In the genomic region with DNA sequence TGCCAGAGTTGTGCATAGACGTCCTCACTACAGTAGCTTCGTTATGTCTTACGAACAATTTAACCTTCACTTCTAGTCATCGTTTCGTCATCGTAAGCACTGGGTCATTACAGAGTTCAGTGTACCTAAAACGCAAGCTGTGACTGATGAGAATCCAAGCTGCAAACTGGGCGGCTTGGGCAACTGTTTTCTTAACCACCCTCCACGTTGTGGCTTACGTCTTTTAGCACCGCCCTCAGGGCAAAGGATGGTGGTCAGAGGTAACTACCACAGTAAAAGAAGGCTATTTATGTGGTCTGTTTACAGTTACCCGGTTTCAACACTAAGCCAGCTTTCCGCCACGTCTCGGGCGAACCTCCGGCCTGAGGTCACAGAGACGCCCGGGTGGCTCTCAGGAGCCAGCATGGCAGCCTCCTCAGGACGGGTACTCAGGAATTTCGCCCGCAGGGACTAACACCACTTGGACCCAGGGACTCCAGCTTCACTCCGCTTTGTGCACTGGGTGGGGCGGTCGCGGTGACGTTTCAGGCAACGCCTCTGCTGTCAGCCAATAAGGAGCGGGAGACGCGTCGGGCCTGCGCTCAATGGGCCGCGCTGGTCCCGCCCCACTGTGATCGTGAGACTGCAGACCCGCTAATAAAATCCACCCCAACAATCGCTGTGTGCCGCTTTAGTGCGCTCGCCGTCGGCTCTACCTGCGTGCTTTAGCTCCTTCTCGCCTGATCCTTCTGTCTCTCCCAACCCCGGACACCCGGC, we compare ENCODE assay signal across 1 cellular context.
TF ChIP-seq lines count a peak whose summit lies in the region.

TSS of gene CTH (plus strand) at position 665 of the 756 bp plus-strand sequence. CDS start 148 bp downstream, outside the sequence.

TF ChIP-seq in HepG2, 621 proteins besides CTCF, POLR2A, EP300 and RAD21 (continued from another document and continues in another):
- peak; percentile 50 for TF ChIP-seq ZNF883 (CRISPR knock-in tag; IDR thresholded peaks at IDR 0.05; ENCODE audit: not compliant biosample characterization)
- peak; percentile 78; the same call in 1 of the 2 replicates for TF ChIP-seq EED (CRISPR knock-in tag; IDR thresholded peaks at IDR 0.05)
- TF ChIP-seq, protein P1, sequence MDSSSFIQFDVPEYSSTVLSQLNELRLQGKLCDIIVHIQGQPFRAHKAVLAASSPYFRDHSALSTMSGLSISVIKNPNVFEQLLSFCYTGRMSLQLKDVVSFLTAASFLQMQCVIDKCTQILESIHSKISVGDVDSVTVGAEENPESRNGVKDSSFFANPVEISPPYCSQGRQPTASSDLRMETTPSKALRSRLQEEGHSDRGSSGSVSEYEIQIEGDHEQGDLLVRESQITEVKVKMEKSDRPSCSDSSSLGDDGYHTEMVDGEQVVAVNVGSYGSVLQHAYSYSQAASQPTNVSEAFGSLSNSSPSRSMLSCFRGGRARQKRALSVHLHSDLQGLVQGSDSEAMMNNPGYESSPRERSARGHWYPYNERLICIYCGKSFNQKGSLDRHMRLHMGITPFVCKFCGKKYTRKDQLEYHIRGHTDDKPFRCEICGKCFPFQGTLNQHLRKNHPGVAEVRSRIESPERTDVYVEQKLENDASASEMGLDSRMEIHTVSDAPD (CRISPR knock-in tag; IDR thresholded peaks at IDR 0.05) = 0 out of 2 replicates have a peak, but pooled peaks have one; percentile 30
- peak; percentile 18 to 46; a peak in 3 of 4 replicates for TF ChIP-seq HMGXB4 (CRISPR knock-in tag; IDR thresholded peaks at IDR 0.05; ENCODE audit: borderline replicate concordance in 1 of 2, low read depth in 1 of 2)
- no peak for TF ChIP-seq TEAD2 (CRISPR knock-in tag; IDR thresholded peaks at IDR 0.05)
- TF ChIP-seq ZBTB21 (CRISPR knock-in tag; IDR thresholded peaks at IDR 0.05) = peak; percentile 96
- no peak for TF ChIP-seq ZNF207 (IDR thresholded peaks at IDR 0.05; ENCODE audit: borderline replicate concordance)
- TF ChIP-seq ZNF746 (CRISPR knock-in tag; IDR thresholded peaks at IDR 0.05) = no peak
- TF ChIP-seq, protein P2, sequence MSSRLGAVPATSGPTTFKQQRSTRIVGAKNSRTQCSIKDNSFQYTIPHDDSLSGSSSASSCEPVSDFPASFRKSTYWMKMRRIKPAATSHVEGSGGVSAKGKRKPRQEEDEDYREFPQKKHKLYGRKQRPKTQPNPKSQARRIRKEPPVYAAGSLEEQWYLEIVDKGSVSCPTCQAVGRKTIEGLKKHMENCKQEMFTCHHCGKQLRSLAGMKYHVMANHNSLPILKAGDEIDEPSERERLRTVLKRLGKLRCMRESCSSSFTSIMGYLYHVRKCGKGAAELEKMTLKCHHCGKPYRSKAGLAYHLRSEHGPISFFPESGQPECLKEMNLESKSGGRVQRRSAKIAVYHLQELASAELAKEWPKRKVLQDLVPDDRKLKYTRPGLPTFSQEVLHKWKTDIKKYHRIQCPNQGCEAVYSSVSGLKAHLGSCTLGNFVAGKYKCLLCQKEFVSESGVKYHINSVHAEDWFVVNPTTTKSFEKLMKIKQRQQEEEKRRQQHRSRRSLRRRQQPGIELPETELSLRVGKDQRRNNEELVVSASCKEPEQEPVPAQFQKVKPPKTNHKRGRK (CRISPR knock-in tag; IDR thresholded peaks at IDR 0.05) = no peak
- no peak for TF ChIP-seq KDM5B (CRISPR knock-in tag; IDR thresholded peaks at IDR 0.05; ENCODE audit: borderline replicate concordance)
- TF ChIP-seq GLMP (CRISPR knock-in tag; IDR thresholded peaks at IDR 0.05; ENCODE audit: borderline replicate concordance) = no peak
- no peak for TF ChIP-seq HNRNPH1 (optimal IDR thresholded peaks at IDR 0.05; ENCODE audit: low read depth, low read length)
- TF ChIP-seq WIZ (CRISPR knock-in tag; IDR thresholded peaks at IDR 0.05) = peak; percentile 76; the same call in 1 of the 2 replicates
- no peak for TF ChIP-seq HNRNPUL1 (IDR thresholded peaks at IDR 0.05; ENCODE audit: low read depth, low read length)
- peak; percentile 70; the same call in 1 of the 2 replicates for TF ChIP-seq MYNN (CRISPR knock-in tag; IDR thresholded peaks at IDR 0.05; ENCODE audit: low read depth)
- no peak for TF ChIP-seq HOXA9 (CRISPR knock-in tag; IDR thresholded peaks at IDR 0.05; ENCODE audit: borderline replicate concordance)
- TF ChIP-seq ARNT2 (CRISPR knock-in tag; IDR thresholded peaks at IDR 0.05; ENCODE audit: low read depth) = peak; percentile 71; the same call in 1 of the 2 replicates
- no peak; the same call in 1 of the 2 replicates for TF ChIP-seq ZNF782 (CRISPR knock-in tag; IDR thresholded peaks at IDR 0.05; ENCODE audit: borderline replicate concordance)
- TF ChIP-seq ZNF546 (CRISPR knock-in tag; conservative IDR thresholded peaks at IDR 0.05) = no peak
- no peak for TF ChIP-seq KAT2B (IDR thresholded peaks at IDR 0.05; ENCODE audit: borderline replicate concordance, low read depth, low read length)
- peak; percentile 85 for TF ChIP-seq MXI1 (IDR thresholded peaks at IDR 0.05; ENCODE audit: borderline replicate concordance, low read depth, low read length)
- TF ChIP-seq MEF2D (CRISPR knock-in tag; IDR thresholded peaks at IDR 0.05) = peak; percentile 83; the same call in 1 of the 2 replicates
- TF ChIP-seq ZNF672 (CRISPR knock-in tag; IDR thresholded peaks at IDR 0.05) = no peak
- no peak for TF ChIP-seq NONO (IDR thresholded peaks at IDR 0.05)
- peak; percentile 72 for TF ChIP-seq NONO (CRISPR knock-in tag; conservative IDR thresholded peaks at IDR 0.05)
- TF ChIP-seq REXO4 (CRISPR knock-in tag; IDR thresholded peaks at IDR 0.05; ENCODE audit: borderline replicate concordance) = no peak
- TF ChIP-seq BRCA1 (CRISPR knock-in tag; IDR thresholded peaks at IDR 0.05) = no peak; the same call in 1 of the 2 replicates
- TF ChIP-seq ZNF7 (CRISPR knock-in tag; IDR thresholded peaks at IDR 0.05) = no peak
- TF ChIP-seq ZNF451 (CRISPR knock-in tag; IDR thresholded peaks at IDR 0.05) = no peak
- TF ChIP-seq IKZF5 (CRISPR knock-in tag; IDR thresholded peaks at IDR 0.05) = peak; percentile 89
- TF ChIP-seq ZEB1 (IDR thresholded peaks at IDR 0.05; ENCODE audit: insufficient replicate concordance, low read depth) = no peak
- no peak for TF ChIP-seq ZBTB7A (CRISPR knock-in tag; IDR thresholded peaks at IDR 0.05)
- TF ChIP-seq ZNF747 (CRISPR knock-in tag; IDR thresholded peaks at IDR 0.05; ENCODE audit: borderline replicate concordance) = peak; percentile 89; the same call in 1 of the 2 replicates
- TF ChIP-seq KMT2B (CRISPR knock-in tag; IDR thresholded peaks at IDR 0.05) = 0 out of 2 replicates have a peak, but pooled peaks have one; percentile 74
- TF ChIP-seq MAF1 (CRISPR knock-in tag; IDR thresholded peaks at IDR 0.05; ENCODE audit: borderline replicate concordance) = 0 out of 2 replicates have a peak, but pooled peaks have one; percentile 40
- TF ChIP-seq MTF2 (CRISPR knock-in tag; IDR thresholded peaks at IDR 0.05; ENCODE audit: borderline replicate concordance) = 0 out of 2 replicates have a peak, but pooled peaks have one; percentile 6
- TF ChIP-seq CSRNP2 (CRISPR knock-in tag; conservative IDR thresholded peaks at IDR 0.05; ENCODE audit: low read depth) = no peak
- peak; percentile 2; the same call in 1 of the 2 replicates for TF ChIP-seq ZNF205 (CRISPR knock-in tag; IDR thresholded peaks at IDR 0.05)
- peak; percentile 23; the same call in 1 of the 2 replicates for TF ChIP-seq TFDP1 (CRISPR knock-in tag; IDR thresholded peaks at IDR 0.05; ENCODE audit: borderline replicate concordance)
- TF ChIP-seq ZFX (CRISPR knock-in tag; IDR thresholded peaks at IDR 0.05; ENCODE audit: low read depth) = peak; percentile 53
- no peak for TF ChIP-seq ADNP (CRISPR knock-in tag; IDR thresholded peaks at IDR 0.05)
- peak; percentile 42 for TF ChIP-seq ZNF768 (CRISPR knock-in tag; IDR thresholded peaks at IDR 0.05)
- no peak for TF ChIP-seq MAFF (IDR thresholded peaks at IDR 0.05; ENCODE audit: low read depth, low read length)
- TF ChIP-seq ZNF18 (CRISPR knock-in tag; IDR thresholded peaks at IDR 0.05; ENCODE audit: insufficient replicate concordance) = no peak
- TF ChIP-seq NFYC (CRISPR knock-in tag; IDR thresholded peaks at IDR 0.05) = peak; percentile 92
- TF ChIP-seq ZNF24 (IDR thresholded peaks at IDR 0.05) = no peak
- no peak for TF ChIP-seq GTF3A (CRISPR knock-in tag; conservative IDR thresholded peaks at IDR 0.05)
- TF ChIP-seq, protein P3, sequence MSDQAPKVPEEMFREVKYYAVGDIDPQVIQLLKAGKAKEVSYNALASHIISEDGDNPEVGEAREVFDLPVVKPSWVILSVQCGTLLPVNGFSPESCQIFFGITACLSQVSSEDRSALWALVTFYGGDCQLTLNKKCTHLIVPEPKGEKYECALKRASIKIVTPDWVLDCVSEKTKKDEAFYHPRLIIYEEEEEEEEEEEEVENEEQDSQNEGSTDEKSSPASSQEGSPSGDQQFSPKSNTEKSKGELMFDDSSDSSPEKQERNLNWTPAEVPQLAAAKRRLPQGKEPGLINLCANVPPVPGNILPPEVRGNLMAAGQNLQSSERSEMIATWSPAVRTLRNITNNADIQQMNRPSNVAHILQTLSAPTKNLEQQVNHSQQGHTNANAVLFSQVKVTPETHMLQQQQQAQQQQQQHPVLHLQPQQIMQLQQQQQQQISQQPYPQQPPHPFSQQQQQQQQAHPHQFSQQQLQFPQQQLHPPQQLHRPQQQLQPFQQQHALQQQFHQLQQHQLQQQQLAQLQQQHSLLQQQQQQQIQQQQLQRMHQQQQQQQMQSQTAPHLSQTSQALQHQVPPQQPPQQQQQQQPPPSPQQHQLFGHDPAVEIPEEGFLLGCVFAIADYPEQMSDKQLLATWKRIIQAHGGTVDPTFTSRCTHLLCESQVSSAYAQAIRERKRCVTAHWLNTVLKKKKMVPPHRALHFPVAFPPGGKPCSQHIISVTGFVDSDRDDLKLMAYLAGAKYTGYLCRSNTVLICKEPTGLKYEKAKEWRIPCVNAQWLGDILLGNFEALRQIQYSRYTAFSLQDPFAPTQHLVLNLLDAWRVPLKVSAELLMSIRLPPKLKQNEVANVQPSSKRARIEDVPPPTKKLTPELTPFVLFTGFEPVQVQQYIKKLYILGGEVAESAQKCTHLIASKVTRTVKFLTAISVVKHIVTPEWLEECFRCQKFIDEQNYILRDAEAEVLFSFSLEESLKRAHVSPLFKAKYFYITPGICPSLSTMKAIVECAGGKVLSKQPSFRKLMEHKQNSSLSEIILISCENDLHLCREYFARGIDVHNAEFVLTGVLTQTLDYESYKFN (CRISPR knock-in tag; conservative IDR thresholded peaks at IDR 0.05) = peak; percentile 32; the same call in 1 of the 2 replicates
